Comparison of ENCODE assay signal across 23 cellular contexts in the genomic region with DNA sequence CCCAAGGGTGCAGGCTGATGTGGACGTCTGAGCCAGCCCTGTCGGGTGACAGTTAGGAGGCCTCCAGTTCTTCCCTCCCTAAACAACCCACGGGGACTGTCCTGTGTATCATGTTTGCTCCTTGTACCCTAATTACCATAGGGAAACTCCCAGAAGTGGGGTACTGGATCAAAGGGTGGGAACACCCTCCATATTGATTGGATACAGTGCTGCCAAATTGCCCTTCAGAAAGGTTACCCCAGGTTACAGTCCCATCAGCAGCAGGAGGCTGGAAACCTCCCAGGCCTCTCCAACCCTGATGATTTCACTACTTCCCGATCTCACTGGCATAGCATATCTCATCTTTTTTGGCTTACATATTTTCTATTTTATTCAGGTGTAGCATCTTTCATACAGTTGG. TPM values are rescaled to one million over a fixed set of nuclear protein-coding genes. Genes with fewer than 3 reads are reported as not detected.
"Had no signal": no experiment of that assay in that cellular context is flagged by ENCODE, and none has a peak within 500 bp of the region (broad histone marks: within the 10 kb centered on the region; RNA-seq: fewer than 3 reads in every experiment).

No MANE protein-coding gene starts in this region.

- FAIRE-seq: RCC 7860 had no signal

- H3K9ac ChIP-seq: SK-N-SH had no signal

- H3K36me3 ChIP-seq: MG63 had no signal

- DNase-seq: IMR-90, Karpas-422, KG1, MG63, NCI-H1092, NCI-H1105 treated with DMSO at 0.1 percent for 48 hours, NCI-H1417 treated with DMSO at 0.1 percent for 48 hours, NCI-H146, NCI-H1694 treated with DMSO at 0.1 percent for 48 hours, NCI-H1930, NCI-H2081 treated with DMSO at 0.1 percent for 48 hours, NCI-H2171, NCI-H226, NCI-H446, NCI-H510A, NCI-H524 treated with DMSO at 0.1 percent for 48 hours, NCI-H69, NCI-H774, RPMI8226, SHP77, SK-N-SH had no signal

- H3K27me3 ChIP-seq: MG63 had no signal

- H3K4me3 ChIP-seq: MG63 had no signal

- H3K4me2 ChIP-seq: SK-N-SH had no signal

- H3K9me3 ChIP-seq: MG63, SK-N-SH had no signal

RNA-seq across cellular contexts. Expression of gene UBE2QL1, which starts 22.0 kb away (rescaled TPM):
- total RNA-seq: HT-29, IMR-90 had no signal
- polyA plus RNA-seq: IMR-90 had no signal
